Comparison of ENCODE assay signal across 1 cellular context in genomic region chr5:177430146-177430951, GRCh38.
TF ChIP-seq lines count a peak whose summit lies in the region.

No MANE protein-coding gene starts in this region.

TF ChIP-seq in WTC11, 78 proteins besides CTCF, POLR2A, EP300 and RAD21 (continued from another document):
- TF ChIP-seq ATF6 (CRISPR knock-in tag; IDR thresholded peaks at IDR 0.05), result no peak
